Comparison of ENCODE assay signal across 15 cellular contexts in the genomic region with DNA sequence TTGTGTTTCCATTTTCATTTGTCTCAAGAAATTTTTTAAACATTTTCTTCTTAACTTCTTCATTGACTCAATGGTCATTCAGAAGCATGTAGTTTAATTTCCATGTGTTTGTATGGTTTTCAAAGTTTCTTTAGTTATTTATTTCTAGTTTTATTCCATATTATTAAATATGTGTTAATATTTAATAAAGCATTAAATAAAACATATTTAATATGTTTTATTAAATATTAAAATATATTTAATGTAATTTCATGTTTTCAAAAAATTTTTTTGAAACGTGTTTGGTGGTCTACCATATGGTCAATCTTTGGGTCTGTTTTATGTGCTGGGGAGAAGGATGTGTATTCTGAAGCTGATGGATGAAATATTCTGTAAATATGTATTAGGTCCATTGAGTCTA. TPM values are rescaled to one million over a fixed set of nuclear protein-coding genes. Genes with fewer than 3 reads are reported as not detected.
DNase-seq lines count a peak whose midpoint lies in the region; ATAC-seq, FAIRE-seq and TF ChIP-seq lines count a peak whose summit lies in the region.
"Not testable (repeated sequence)": the region's sequence is repeated elsewhere in the genome, so short reads cannot be mapped to it uniquely, and the experiment has no call there.
"Had no signal": no experiment of that assay in that cellular context is flagged by ENCODE, and none has a peak within 500 bp of the region (broad histone marks: within the 10 kb centered on the region; RNA-seq: fewer than 3 reads in every experiment).

No MANE protein-coding gene starts in this region.

- not testable (repeated sequence) for H3K36me3 ChIP-seq in kidney (ENCODE audit: control insufficient read depth in 1 of 2, insufficient read depth in 2 of 2, low read length in 2 of 2); small intestine (ENCODE audit: control insufficient read depth in 2 of 2, insufficient read depth in 2 of 2, low read length in 2 of 2)

- FAIRE-seq in A204.1 (lab: Jason Lieb, UNC): peak; percentile 68
- FAIRE-seq in RCC 7860 (lab: Jason Lieb, UNC): peak; percentile 54
- FAIRE-seq in colon (lab: Jason Lieb, UNC): peak; percentile 73
- FAIRE-seq in frontal cortex (lab: Jason Lieb, UNC): peak; percentile 96
- FAIRE-seq in kidney (lab: Jason Lieb, UNC): peak; percentile 29
- peak; percentile 90 for FAIRE-seq in small intestine (lab: Jason Lieb, UNC)

- not testable (repeated sequence) for H3K27ac ChIP-seq in kidney (ENCODE audit: low read depth in 2 of 2, low read length in 2 of 2); small intestine (ENCODE audit: low read depth in 1 of 2, low read length in 1 of 2)

- H3K27ac Mint-ChIP-seq in WTC11: not testable (repeated sequence)

- not testable (repeated sequence) for H3K4me3 ChIP-seq in kidney (ENCODE audit: low read length in 2 of 2); small intestine (ENCODE audit: low read depth in 1 of 2, low read length in 2 of 2)

- CTCF ChIA-PET in WTC11 (lab: Charles Lee): interaction anchor here (0.6 kb wide), 1 partner anchor 65 kb away, joined by 3 read pairs; no protein-coding TSS in a partner anchor

- TF ChIP-seq CTCF in WTC11 (IDR thresholded peaks at IDR 0.05); kidney (IDR thresholded peaks at IDR 0.05; ENCODE audit: borderline replicate concordance, extremely low read depth, insufficient read depth): not testable (repeated sequence)

- not testable (repeated sequence) for H3K4me3 Mint-ChIP-seq in WTC11

- not testable (repeated sequence) for H3K4me1 ChIP-seq in kidney (ENCODE audit: control insufficient read depth in 1 of 2, insufficient read depth in 1 of 2, low read depth in 1 of 2, low read length in 2 of 2); small intestine (ENCODE audit: control insufficient read depth in 2 of 2, insufficient read depth in 1 of 2, low read depth in 1 of 2, low read length in 1 of 2)

- not testable (repeated sequence) for H3K27me3 ChIP-seq in small intestine (ENCODE audit: control insufficient read depth in 2 of 2, insufficient read depth in 2 of 2, low read length in 2 of 2)

- ATAC-seq in WTC11: not testable (repeated sequence)

- not testable (repeated sequence) for H3K36me3 Mint-ChIP-seq in WTC11

- intact Hi-C loops in kidney (cut with DNase I): not testable (repeated sequence)

- H3K4me1 Mint-ChIP-seq in WTC11: peaks cover 14% of the 10 kb centered on the region

- H3K27me3 Mint-ChIP-seq in WTC11 (ENCODE audit: low read depth): peaks cover 34% of the 10 kb centered on the region

- DNase-seq in RCC 7860 (ENCODE audit: low spot score); WTC11 (ENCODE audit: low spot score); frontal cortex (ENCODE audit: low spot score in 2 of 2); kidney; small intestine: not testable (repeated sequence)

- WGBS in small intestine, 3 donors: 68 to 74% (median 71%) methylated on average over 1 of the region's 1 CpG

- H3K9ac ChIP-seq in kidney (ENCODE audit: low read length in 2 of 2): not testable (repeated sequence)

- H3K9me3 Mint-ChIP-seq in WTC11: not testable (repeated sequence)

- POLR2A ChIA-PET in WTC11 (lab: Charles Lee): not testable (repeated sequence)

- H3K9me3 ChIP-seq in kidney (ENCODE audit: control insufficient read depth in 1 of 2, low read length in 2 of 2); small intestine (ENCODE audit: control insufficient read depth, low read depth): not testable (repeated sequence)

TF ChIP-seq in WTC11, 78 proteins besides CTCF, POLR2A, EP300 and RAD21:
- peak; percentile 99 for TF ChIP-seq HMGA2 (CRISPR knock-in tag; IDR thresholded peaks at IDR 0.05)

RNA-seq across cellular contexts. Expression of gene RAB6D, which starts 32.2 kb away (rescaled TPM):
- 0.09 to 0.22 TPM (median 0.14 TPM) in 3 replicates for total RNA-seq in WTC11 (2021)
- total RNA-seq in frontal cortex: 1.6 TPM
- total RNA-seq in kidney: 0.16 TPM
- polyA plus RNA-seq in kidney (ENCODE audit: insufficient read depth, low read depth, low replicate concordance): 0.24 TPM
- polyA plus RNA-seq in small intestine: under 1 TPM in 2 of 3 donors, not detected in 1; 0.22 to 0.63 TPM
- total RNA-seq: A172; A673; CD4-positive, alpha-beta memory T cell; CD4-positive, CD25-positive, alpha-beta regulatory T cell; CD8-positive, alpha-beta memory T cell; Daoy; G401 had no signal
- polyA plus RNA-seq: CD14-positive monocyte; CD4-positive, alpha-beta memory T cell had no signal
